1 cellular context compared by ENCODE assay signal in the genomic region with DNA sequence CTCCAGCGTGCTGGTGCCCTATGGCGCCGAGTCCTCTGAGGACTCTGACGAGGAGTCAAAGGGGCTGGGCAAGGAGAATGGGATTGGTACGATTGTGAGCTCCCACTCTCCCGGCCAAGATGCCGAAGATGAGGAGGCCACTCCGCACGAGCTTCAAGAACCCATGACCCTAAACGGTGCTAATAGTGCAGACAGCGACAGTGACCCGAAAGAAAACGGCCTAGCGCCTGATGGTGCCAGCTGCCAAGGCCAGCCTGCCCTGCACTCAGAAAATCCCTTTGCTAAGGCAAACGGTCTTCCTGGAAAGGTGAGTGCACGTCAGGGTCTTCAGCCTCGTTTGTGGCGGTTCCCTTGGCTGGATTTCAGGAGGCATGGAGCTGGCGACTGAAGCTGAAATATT.
TF ChIP-seq lines count a peak whose summit lies in the region.

No MANE protein-coding gene starts in this region.

TF ChIP-seq in endothelial cell of umbilical vein, 7 proteins besides CTCF, POLR2A, EP300 and RAD21:
- TF ChIP-seq GATA2 (IDR thresholded peaks at IDR 0.05; ENCODE audit: insufficient read depth, insufficient read length, low read depth, low read length), result no peak
- TF ChIP-seq MYC (IDR thresholded peaks at IDR 0.05; ENCODE audit: low read depth, low read length), result no peak
